In genomic region chr17:15440347-15440746, GRCh38 we compare ENCODE assay signal across 11 cellular contexts.
"Had no signal": no experiment of that assay in that cellular context is flagged by ENCODE, and none has a peak within 500 bp of the region (broad histone marks: within the 10 kb centered on the region; RNA-seq: fewer than 3 reads in every experiment).

No MANE protein-coding gene starts in this region.

- DNase-seq: activated CD4-positive, alpha-beta memory T cell treated with anti-CD3 and anti-CD28 coated beads, Interleukin-2, amount 10 ng/mL, durations not matched to agents 7 days and 5 days; activated CD4-positive, alpha-beta T cell treated with anti-CD3 and anti-CD28 coated beads for 4 hours; activated effector memory CD4-positive, alpha-beta T cell treated with Interleukin-2 at 50 U/mL for 16 hours; activated naive CD4-positive, alpha-beta T cell treated with anti-CD3 and anti-CD28 coated beads, Interleukin-2, amount 50 U/mL, for 16 hours; activated T-cell treated with anti-CD3 and anti-CD28 coated beads, Interleukin-2, amount 50 U/mL, for 4 hours; islet precursor cell; mucosa of descending colon; naive thymus-derived CD4-positive, alpha-beta T cell; ovary; stimulated activated CD4-positive, alpha-beta T cell treated with anti-CD3 and anti-CD28 coated beads, Interleukin-1b, Interleukin-23, amount 100 ng/mL, for 48 hours; stomach had no signal
